In the genomic region with DNA sequence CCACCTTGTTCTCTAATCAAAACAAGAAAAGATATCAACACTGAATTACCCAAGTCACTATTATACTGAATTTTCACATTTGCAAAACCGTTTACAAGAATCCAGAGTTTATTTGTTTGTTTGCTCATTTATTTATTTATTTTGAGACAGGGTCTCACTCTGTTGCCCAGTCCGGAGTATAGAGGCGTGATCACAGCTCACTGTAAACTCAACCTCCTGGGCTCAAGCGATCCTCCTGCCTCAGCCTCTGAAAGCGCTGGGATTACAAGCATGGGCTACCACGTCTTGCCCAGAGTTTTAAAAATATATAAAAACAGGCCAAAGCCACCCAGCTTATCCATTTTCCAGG, we compare ENCODE assay signal across 1 cellular context.
TF ChIP-seq lines count a peak whose summit lies in the region.

No MANE protein-coding gene starts in this region.

TF ChIP-seq in GM12878, 131 proteins besides CTCF, POLR2A, EP300 and RAD21:
- TF ChIP-seq, protein P1, sequence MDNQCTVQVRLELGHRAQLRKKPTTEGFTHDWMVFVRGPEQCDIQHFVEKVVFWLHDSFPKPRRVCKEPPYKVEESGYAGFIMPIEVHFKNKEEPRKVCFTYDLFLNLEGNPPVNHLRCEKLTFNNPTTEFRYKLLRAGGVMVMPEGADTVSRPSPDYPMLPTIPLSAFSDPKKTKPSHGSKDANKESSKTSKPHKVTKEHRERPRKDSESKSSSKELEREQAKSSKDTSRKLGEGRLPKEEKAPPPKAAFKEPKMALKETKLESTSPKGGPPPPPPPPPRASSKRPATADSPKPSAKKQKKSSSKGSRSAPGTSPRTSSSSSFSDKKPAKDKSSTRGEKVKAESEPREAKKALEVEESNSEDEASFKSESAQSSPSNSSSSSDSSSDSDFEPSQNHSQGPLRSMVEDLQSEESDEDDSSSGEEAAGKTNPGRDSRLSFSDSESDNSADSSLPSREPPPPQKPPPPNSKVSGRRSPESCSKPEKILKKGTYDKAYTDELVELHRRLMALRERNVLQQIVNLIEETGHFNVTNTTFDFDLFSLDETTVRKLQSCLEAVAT (IDR thresholded peaks at IDR 0.05) = peak; percentile 73
- TF ChIP-seq HDAC6 (IDR thresholded peaks at IDR 0.05; ENCODE audit: unreplicated experiment) = no peak
- TF ChIP-seq, protein P2, sequence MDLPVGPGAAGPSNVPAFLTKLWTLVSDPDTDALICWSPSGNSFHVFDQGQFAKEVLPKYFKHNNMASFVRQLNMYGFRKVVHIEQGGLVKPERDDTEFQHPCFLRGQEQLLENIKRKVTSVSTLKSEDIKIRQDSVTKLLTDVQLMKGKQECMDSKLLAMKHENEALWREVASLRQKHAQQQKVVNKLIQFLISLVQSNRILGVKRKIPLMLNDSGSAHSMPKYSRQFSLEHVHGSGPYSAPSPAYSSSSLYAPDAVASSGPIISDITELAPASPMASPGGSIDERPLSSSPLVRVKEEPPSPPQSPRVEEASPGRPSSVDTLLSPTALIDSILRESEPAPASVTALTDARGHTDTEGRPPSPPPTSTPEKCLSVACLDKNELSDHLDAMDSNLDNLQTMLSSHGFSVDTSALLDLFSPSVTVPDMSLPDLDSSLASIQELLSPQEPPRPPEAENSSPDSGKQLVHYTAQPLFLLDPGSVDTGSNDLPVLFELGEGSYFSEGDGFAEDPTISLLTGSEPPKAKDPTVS (IDR thresholded peaks at IDR 0.05; ENCODE audit: low read depth, low read length) = no peak
